20 cellular contexts compared by ENCODE assay signal in the genomic region with DNA sequence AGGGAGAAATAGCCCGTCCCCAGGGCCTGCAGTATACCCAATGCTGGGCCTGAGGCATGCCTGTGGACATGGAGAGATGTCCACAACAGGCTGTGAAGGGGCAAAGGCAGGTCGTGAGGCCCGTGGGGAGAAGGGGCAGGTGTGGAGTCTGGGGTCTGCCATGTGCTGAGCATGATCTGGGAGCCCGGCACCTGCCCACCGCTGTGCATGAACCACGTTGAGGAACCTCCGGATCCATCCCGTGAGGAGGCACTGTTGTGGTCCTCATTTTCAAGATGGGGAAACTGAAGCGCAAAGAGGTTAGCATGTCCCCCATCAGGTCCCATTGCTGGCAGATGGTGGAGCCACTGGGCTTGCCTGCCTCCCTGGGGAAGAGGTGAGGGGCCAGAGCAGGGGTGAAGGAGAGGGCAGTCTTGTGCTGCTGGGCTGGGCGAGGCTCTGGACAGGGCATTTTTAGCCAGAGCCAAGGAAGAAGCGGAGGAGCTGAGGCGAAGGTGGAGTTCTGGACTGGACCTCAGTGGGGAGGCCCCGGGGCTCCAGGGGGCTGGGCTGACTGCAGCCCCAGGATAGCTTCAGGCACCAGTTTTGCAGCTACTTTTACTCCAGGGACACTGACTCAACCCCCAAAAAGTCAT.
"Had no signal": no experiment of that assay in that cellular context is flagged by ENCODE, and none has a peak within 500 bp of the region (broad histone marks: within the 10 kb centered on the region; RNA-seq: fewer than 3 reads in every experiment).

No MANE protein-coding gene starts in this region.

- H3K4me1 ChIP-seq: gastrocnemius medialis had no signal

- H3K4me1 Mint-ChIP-seq: naive B cell had no signal

- H3K9me3 Mint-ChIP-seq: activated naive CD4-positive, alpha-beta T cell treated with anti-CD3 and anti-CD28 coated beads, Interleukin-2, amount 50 U/mL, for 72 hours; activated T-cell treated with anti-CD3 and anti-CD28 coated beads, Interleukin-2, amount 50 U/mL, for 24 hours; dendritic cell treated with granulocyte-macrophage colony-stimulating factor and Interleukin-4, amounts not matched to agents 40 ng/mL and 50 ng/mL, for 4 days; effector memory CD8-positive, alpha-beta T cell; naive B cell had no signal

- FAIRE-seq: small intestine had no signal

- H3K9me3 ChIP-seq: gastrocnemius medialis, heart left ventricle, right atrium auricular region, tibial nerve had no signal

- H3K27ac ChIP-seq: brain microvascular endothelial cell, gastrocnemius medialis, heart left ventricle, right atrium auricular region, tibial nerve had no signal

- H3K27me3 ChIP-seq: brain microvascular endothelial cell, gastrocnemius medialis, heart left ventricle, right atrium auricular region, tibial nerve had no signal

- H3K4me3 Mint-ChIP-seq: activated T-cell treated with anti-CD3 and anti-CD28 coated beads, Interleukin-2, amount 50 U/mL, for 24 hours; dendritic cell treated with granulocyte-macrophage colony-stimulating factor and Interleukin-4, amounts not matched to agents 40 ng/mL and 50 ng/mL, for 4 days; effector memory CD8-positive, alpha-beta T cell; naive B cell had no signal

- DNase-seq: activated CD4-positive, alpha-beta T cell treated with anti-CD3 and anti-CD28 coated beads, Interleukin-2, amount 50 U/mL, for 48 hours; activated gamma-delta T cell; activated T-cell treated with anti-CD3 and anti-CD28 coated beads, Interleukin-2, amount 50 U/mL, for 24 hours; anterior cingulate cortex; brain microvascular endothelial cell; effector memory CD8-positive, alpha-beta T cell; gastrocnemius medialis; heart left ventricle; left colon; naive B cell; small intestine; stimulated activated CD4-positive, alpha-beta T cell treated with anti-CD3 and anti-CD28 coated beads, Interleukin-4, amount 100 ng/mL, for 24 hours; stimulated activated naive CD4-positive, alpha-beta T cell treated with Interleukin-2 at 50 U/mL for 16 hours; substantia nigra; T-helper 1 cell had no signal

- H3K27me3 Mint-ChIP-seq: activated T-cell treated with anti-CD3 and anti-CD28 coated beads, Interleukin-2, amount 50 U/mL, for 24 hours; dendritic cell treated with granulocyte-macrophage colony-stimulating factor and Interleukin-4, amounts not matched to agents 40 ng/mL and 50 ng/mL, for 4 days; effector memory CD8-positive, alpha-beta T cell; naive B cell had no signal

- H3K4me3 ChIP-seq: gastrocnemius medialis, heart left ventricle, right atrium auricular region, tibial nerve had no signal

- ATAC-seq: activated naive CD4-positive, alpha-beta T cell treated with anti-CD3 and anti-CD28 coated beads, Interleukin-2, amount 50 U/mL, for 72 hours; effector memory CD8-positive, alpha-beta T cell; gastrocnemius medialis; heart left ventricle; left colon; SK-N-SH treated with all-trans-retinoic acid at 6 μM for 48 hours had no signal

- H3K27ac Mint-ChIP-seq: activated naive CD4-positive, alpha-beta T cell treated with anti-CD3 and anti-CD28 coated beads, Interleukin-2, amount 50 U/mL, for 72 hours; activated T-cell treated with anti-CD3 and anti-CD28 coated beads, Interleukin-2, amount 50 U/mL, for 24 hours; dendritic cell treated with granulocyte-macrophage colony-stimulating factor and Interleukin-4, amounts not matched to agents 40 ng/mL and 50 ng/mL, for 4 days had no signal
